In the genomic region with DNA sequence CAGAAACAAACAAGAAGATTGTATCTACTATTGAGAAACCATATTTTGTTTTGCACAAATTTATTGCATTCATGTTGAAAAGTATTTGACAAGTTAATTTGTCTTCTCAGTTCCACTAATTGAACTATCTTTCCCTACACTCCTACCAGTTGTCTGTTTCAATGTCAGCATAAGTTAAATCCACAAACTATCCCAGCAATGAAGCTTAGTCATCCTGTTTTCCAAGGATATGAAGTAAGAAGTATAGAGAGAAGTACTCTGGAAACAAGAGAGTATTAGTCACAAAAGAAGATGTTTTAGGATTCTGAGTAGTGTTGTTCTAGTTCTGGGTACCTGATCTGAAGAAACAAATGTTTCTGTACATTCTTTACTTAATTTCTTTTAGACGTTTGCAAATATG, we compare ENCODE assay signal across 28 cellular contexts.
A peak's percentile ranks its signal among the peaks of the same experiment; 100 is the strongest.
DNase-seq lines count a peak whose midpoint lies in the region; ATAC-seq, FAIRE-seq and TF ChIP-seq lines count a peak whose summit lies in the region.
"Had no signal": no experiment of that assay in that cellular context is flagged by ENCODE, and none has a peak within 500 bp of the region (broad histone marks: within the 10 kb centered on the region; RNA-seq: fewer than 3 reads in every experiment).

No MANE protein-coding gene starts in this region.

- H4K8ac ChIP-seq in mesenchymal stem cell (ENCODE audit: low read length) = no peak overlapping the region

- no peaks in the 10 kb centered on the region for H3K4me1 Mint-ChIP-seq in activated CD8-positive, alpha-beta T cell treated with anti-CD3 and anti-CD28 coated beads, Interleukin-2, amount 10 ng/mL, durations not matched to agents 7 days and 5 days (ENCODE audit: low read depth)
- H3K4me1 Mint-ChIP-seq: activated naive CD8-positive, alpha-beta T cell treated with anti-CD3 and anti-CD28 coated beads, Interleukin-2, amount 10 ng/mL, durations not matched to agents 7 days and 5 days; naive thymus-derived CD8-positive, alpha-beta T cell had no signal

- dilution Hi-C loops in endothelial cell of umbilical vein (cut with MboI; ENCODE audit: extremely low pct_ligation_motif_present, low sequenced_read_pairs) = no loop called here

- no CpG with 5 or more reads among the region's 1 CpG for WGBS in mesenchymal stem cell

- FAIRE-seq in endothelial cell of umbilical vein (lab: Jason Lieb, UNC) = no peak
- FAIRE-seq: K562 had no signal

- no peaks in the 10 kb centered on the region for H3K36me3 ChIP-seq in RWPE2 (ENCODE audit: low read depth)
- no peaks in the 10 kb centered on the region for H3K36me3 ChIP-seq in endothelial cell of umbilical vein (ENCODE audit: control insufficient read depth in 2 of 2, extremely low read depth in 1 of 2, insufficient read depth in 2 of 2, low read length in 2 of 2)
- H3K36me3 ChIP-seq in mesenchymal stem cell (ENCODE audit: control insufficient read depth in 1 of 2, insufficient read depth in 2 of 2, low read depth in 1 of 2, low read length in 2 of 2) = no peaks in the 10 kb centered on the region
- H3K36me3 ChIP-seq: BE2C, gastrocnemius medialis, stomach had no signal

- H2BK120ac ChIP-seq in mesenchymal stem cell (ENCODE audit: low read depth, low read length) = no peak overlapping the region

- no peak overlapping the region for H2AK5ac ChIP-seq in mesenchymal stem cell (ENCODE audit: low read length, severe bottlenecking)

- ATAC-seq in RWPE2 (ENCODE audit: low read depth) (peak; percentile 80), HG03354 (IDR thresholded peaks at IDR 0.05; ENCODE audit: poor library complexity, severe bottlenecking, unreplicated experiment) (no peak), HG02884 (IDR thresholded peaks at IDR 0.05; ENCODE audit: unreplicated experiment) (no peak)
- ATAC-seq in activated CD8-positive, alpha-beta T cell treated with anti-CD3 and anti-CD28 coated beads, Interleukin-2, amount 10 ng/mL, durations not matched to agents 7 days and 5 days = no peak
- ATAC-seq: gastrocnemius medialis; K562; naive thymus-derived CD8-positive, alpha-beta T cell had no signal

- no peak overlapping the region for H3K4me3 Mint-ChIP-seq in activated CD8-positive, alpha-beta T cell treated with anti-CD3 and anti-CD28 coated beads, Interleukin-2, amount 10 ng/mL, durations not matched to agents 7 days and 5 days
- H3K4me3 Mint-ChIP-seq: activated naive CD8-positive, alpha-beta T cell treated with anti-CD3 and anti-CD28 coated beads, Interleukin-2, amount 10 ng/mL, durations not matched to agents 7 days and 5 days; brain; naive thymus-derived CD8-positive, alpha-beta T cell had no signal

- H3K79me2 ChIP-seq in endothelial cell of umbilical vein (ENCODE audit: control insufficient read depth, insufficient read depth, low read length) = no peaks in the 10 kb centered on the region

- no peak overlapping the region for H3K23ac ChIP-seq in mesenchymal stem cell (ENCODE audit: low read length in 2 of 2)

- TF ChIP-seq CTCF in RWPE2 (IDR thresholded peaks at IDR 0.05; ENCODE audit: poor library complexity, severe bottlenecking) (no peak), endothelial cell of umbilical vein (IDR thresholded peaks at IDR 0.05; ENCODE audit: extremely low read depth in 1 of 2, insufficient read depth in 1 of 2, low read depth in 1 of 2, low read length in 2 of 2) (no peak)

- no peaks in the 10 kb centered on the region for H3K27me3 Mint-ChIP-seq in activated CD8-positive, alpha-beta T cell treated with anti-CD3 and anti-CD28 coated beads, Interleukin-2, amount 10 ng/mL, durations not matched to agents 7 days and 5 days (ENCODE audit: low read depth)
- H3K27me3 Mint-ChIP-seq: activated naive CD8-positive, alpha-beta T cell treated with anti-CD3 and anti-CD28 coated beads, Interleukin-2, amount 10 ng/mL, durations not matched to agents 7 days and 5 days; brain; naive thymus-derived CD8-positive, alpha-beta T cell had no signal

- no peaks in the 10 kb centered on the region for H3K79me1 ChIP-seq in mesenchymal stem cell (replicated peaks; ENCODE audit: low read length, poor library complexity, severe bottlenecking)

- H3K4me2 ChIP-seq in endothelial cell of umbilical vein (ENCODE audit: insufficient read depth, low read length) (no peak overlapping the region), mesenchymal stem cell (ENCODE audit: low read length, poor library complexity, severe bottlenecking) (no peak overlapping the region)
- H3K4me2 ChIP-seq: smooth muscle cell had no signal

- POLR2A ChIA-PET in endothelial cell of umbilical vein (lab: Charles Lee) = no interaction called here
- POLR2A ChIA-PET in activated CD8-positive, alpha-beta T cell treated with anti-CD3 and anti-CD28 coated beads, Interleukin-2, amount 10 ng/mL, durations not matched to agents 7 days and 5 days (lab: Charles Lee) = no interaction called here

- no peaks in the 10 kb centered on the region for H4K20me1 ChIP-seq in endothelial cell of umbilical vein (replicated peaks; ENCODE audit: control insufficient read depth, extremely low read depth, insufficient read depth, low read length)

- H2BK12ac ChIP-seq in mesenchymal stem cell (ENCODE audit: low read length in 2 of 2) = no peak overlapping the region

- TF ChIP-seq POLR2A in endothelial cell of umbilical vein (IDR thresholded peaks at IDR 0.05; ENCODE audit: low read depth, low read length) = no peak

- H2BK5ac ChIP-seq in mesenchymal stem cell (ENCODE audit: low read depth, low read length, poor library complexity, severe bottlenecking) = no peak overlapping the region

- H4K91ac ChIP-seq in mesenchymal stem cell (ENCODE audit: low read length) = no peak overlapping the region

- H3K9me3 ChIP-seq in RWPE2 (ENCODE audit: severe bottlenecking) = no peaks in the 10 kb centered on the region
- no peaks in the 10 kb centered on the region for H3K9me3 ChIP-seq in endothelial cell of umbilical vein (replicated peaks; ENCODE audit: control insufficient read depth, insufficient read depth, low read length)
- no peaks in the 10 kb centered on the region for H3K9me3 ChIP-seq in mesenchymal stem cell (ENCODE audit: control insufficient read depth, low read length)
- H3K9me3 ChIP-seq: BE2C, gastrocnemius medialis, stomach had no signal

- H3K4me3 ChIP-seq in RWPE2 (ENCODE audit: severe bottlenecking) (no peak overlapping the region), endothelial cell of umbilical vein (replicated peaks in 1 of 3; ENCODE audit: insufficient read depth in 1 of 3, low read depth in 1 of 3, low read length in 3 of 3) (no peak overlapping the region), mesenchymal stem cell (ENCODE audit: insufficient read depth in 1 of 2, low read depth in 1 of 2, low read length in 2 of 2) (no peak overlapping the region)
- H3K4me3 ChIP-seq: gastrocnemius medialis, K562, smooth muscle cell, stomach had no signal

- H3K18ac ChIP-seq in mesenchymal stem cell (ENCODE audit: low read depth in 1 of 2, low read length in 2 of 2) = no peak overlapping the region

- H3K4ac ChIP-seq in mesenchymal stem cell (ENCODE audit: low read depth in 1 of 2, low read length in 2 of 2) = no peak overlapping the region

- DNase-seq in EL (peak; percentile 6), RWPE2 (ENCODE audit: low spot score) (no peak), endothelial cell of umbilical vein (ENCODE audit: low read depth, low spot score) (peak; percentile 8), mesenchymal stem cell (peak; percentile 58), AG20443 (ENCODE audit: low spot score) (no peak)
- no peak for DNase-seq in activated CD8-positive, alpha-beta T cell treated with anti-CD3 and anti-CD28 coated beads, Interleukin-2, amount 10 ng/mL, durations not matched to agents 7 days and 5 days
- DNase-seq: activated CD4-positive, alpha-beta T cell treated with anti-CD3 and anti-CD28 coated beads for 4 hours; activated effector memory CD4-positive, alpha-beta T cell treated with anti-CD3 and anti-CD28 coated beads, Interleukin-2, amount 50 U/mL, for 16 hours; activated naive CD8-positive, alpha-beta T cell treated with anti-CD3 and anti-CD28 coated beads, Interleukin-2, amount 10 ng/mL, durations not matched to agents 7 days and 5 days; activated T-cell treated with anti-CD3 and anti-CD28 coated beads, Interleukin-2, amount 50 U/mL, for 1 hour; BE2C; gastrocnemius medialis; GF-D8; GOT3; midbrain; naive thymus-derived CD8-positive, alpha-beta T cell; NCI-H1105; NCI-H2029 treated with DMSO at 0.1 percent for 48 hours; NCI-H2227 treated with DMSO at 0.1 percent for 48 hours; stimulated activated CD4-positive, alpha-beta T cell treated with anti-CD3 and anti-CD28 coated beads, Interleukin-1b, Interleukin-23, amount 100 ng/mL, for 48 hours; stomach; T-helper 2 cell had no signal

- no TSS peak for BruUV-seq in endothelial cell of umbilical vein (replicated peaks; lab: Mats Ljungman, UMichigan)

- H2BK15ac ChIP-seq in mesenchymal stem cell (ENCODE audit: low read depth, poor library complexity, severe bottlenecking) = no peak overlapping the region

- no peaks in the 10 kb centered on the region for H3K36me3 Mint-ChIP-seq in activated CD8-positive, alpha-beta T cell treated with anti-CD3 and anti-CD28 coated beads, Interleukin-2, amount 10 ng/mL, durations not matched to agents 7 days and 5 days (ENCODE audit: low read depth)
- H3K36me3 Mint-ChIP-seq: activated naive CD8-positive, alpha-beta T cell treated with anti-CD3 and anti-CD28 coated beads, Interleukin-2, amount 10 ng/mL, durations not matched to agents 7 days and 5 days; brain; naive thymus-derived CD8-positive, alpha-beta T cell had no signal

- H3K27ac ChIP-seq in RWPE2 (ENCODE audit: poor library complexity, severe bottlenecking) (no peak overlapping the region), endothelial cell of umbilical vein (ENCODE audit: insufficient read depth, low read depth, low read length) (no peak overlapping the region), mesenchymal stem cell (ENCODE audit: low read length, poor library complexity, severe bottlenecking) (no peak overlapping the region)
- H3K27ac ChIP-seq: gastrocnemius medialis, RWPE1, stomach had no signal

- H3K27me3 ChIP-seq in RWPE2 (ENCODE audit: insufficient read depth, poor library complexity, severe bottlenecking) (no peaks in the 10 kb centered on the region), endothelial cell of umbilical vein (ENCODE audit: control insufficient read depth in 2 of 2, insufficient read depth in 2 of 2, low read length in 2 of 2) (no peaks in the 10 kb centered on the region), mesenchymal stem cell (ENCODE audit: control insufficient read depth in 1 of 2, insufficient read depth in 1 of 2, low read length in 2 of 2) (no peaks in the 10 kb centered on the region)
- H3K27me3 ChIP-seq: BE2C, gastrocnemius medialis, stomach had no signal

- H3K4me1 ChIP-seq in RWPE2 (ENCODE audit: insufficient read depth, poor library complexity, severe bottlenecking) (peaks cover 17% of the 10 kb centered on the region), endothelial cell of umbilical vein (ENCODE audit: control insufficient read depth, extremely low read depth, insufficient read depth, low read length) (peaks cover 11% of the 10 kb centered on the region), mesenchymal stem cell (ENCODE audit: control insufficient read depth, insufficient read depth, low read depth, low read length) (no peaks in the 10 kb centered on the region)
- H3K4me1 ChIP-seq: BE2C, gastrocnemius medialis, stomach had no signal

- H2AFZ ChIP-seq in endothelial cell of umbilical vein (ENCODE audit: low read depth, low read length) = no peak overlapping the region
- H2AFZ ChIP-seq in mesenchymal stem cell (ENCODE audit: low read depth, low read length) = no peak overlapping the region

- CTCF ChIA-PET in endothelial cell of umbilical vein (lab: Charles Lee) = no interaction called here
- CTCF ChIA-PET in activated CD8-positive, alpha-beta T cell treated with anti-CD3 and anti-CD28 coated beads, Interleukin-2, amount 10 ng/mL, durations not matched to agents 7 days and 5 days (lab: Charles Lee) = no interaction called here

- no peaks in the 10 kb centered on the region for H3K9me3 Mint-ChIP-seq in activated CD8-positive, alpha-beta T cell treated with anti-CD3 and anti-CD28 coated beads, Interleukin-2, amount 10 ng/mL, durations not matched to agents 7 days and 5 days (ENCODE audit: insufficient read depth)
- H3K9me3 Mint-ChIP-seq: activated naive CD8-positive, alpha-beta T cell treated with anti-CD3 and anti-CD28 coated beads, Interleukin-2, amount 10 ng/mL, durations not matched to agents 7 days and 5 days; brain had no signal

- H3K14ac ChIP-seq in mesenchymal stem cell (ENCODE audit: low read length in 2 of 2) = no peak overlapping the region

- H3K9ac ChIP-seq in endothelial cell of umbilical vein (replicated peaks; ENCODE audit: extremely low read depth, insufficient read depth, low read length) (no peak overlapping the region), mesenchymal stem cell (ENCODE audit: low read length) (no peak overlapping the region)

- no peak overlapping the region for H3K27ac Mint-ChIP-seq in activated CD8-positive, alpha-beta T cell treated with anti-CD3 and anti-CD28 coated beads, Interleukin-2, amount 10 ng/mL, durations not matched to agents 7 days and 5 days
- H3K27ac Mint-ChIP-seq: activated naive CD8-positive, alpha-beta T cell treated with anti-CD3 and anti-CD28 coated beads, Interleukin-2, amount 10 ng/mL, durations not matched to agents 7 days and 5 days; brain; naive thymus-derived CD8-positive, alpha-beta T cell had no signal

- intact Hi-C loops in endothelial cell of umbilical vein (cut with micrococcal nuclease) = no loop called here

- no peaks in the 10 kb centered on the region for H3K9me1 ChIP-seq in endothelial cell of umbilical vein (replicated peaks; ENCODE audit: control insufficient read depth, extremely low read depth, insufficient read depth, low read length)

Comparison
In these comparisons a context has a peak if more than half of its experiments do, and no peak if none do; other contexts are left out.
1. DNase-seq: peak in EL (single experiment), endothelial cell of umbilical vein (single experiment) and mesenchymal stem cell (single experiment); none in RWPE2 (single experiment), activated CD8-positive, alpha-beta T cell treated with anti-CD3 and anti-CD28 coated beads, Interleukin-2, amount 10 ng/mL, durations not matched to agents 7 days and 5 days (single experiment) and AG20443 (single experiment).